1 cellular context compared by ENCODE assay signal in the genomic region with DNA sequence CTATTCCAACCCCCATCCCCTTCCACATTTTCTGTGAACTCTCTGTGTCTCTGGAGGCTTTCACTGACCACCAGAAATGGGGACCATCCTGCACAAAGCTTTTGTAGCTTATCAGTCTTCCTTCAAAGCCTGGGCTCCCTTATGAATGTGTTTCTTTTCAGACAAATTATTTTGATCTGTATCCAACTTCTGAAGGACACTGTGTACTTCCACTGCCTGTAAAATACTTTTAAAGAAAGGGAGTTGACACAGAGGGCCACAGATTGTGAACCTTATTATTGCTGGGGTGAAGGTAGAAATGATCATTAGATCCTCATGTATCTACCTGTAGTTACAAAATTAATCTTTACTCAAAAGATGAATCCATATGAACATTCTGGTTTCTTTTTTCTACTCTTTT.
TF ChIP-seq lines count a peak whose summit lies in the region.

No MANE protein-coding gene starts in this region.

TF ChIP-seq in WTC11, 78 proteins besides CTCF, POLR2A, EP300 and RAD21 (continued from another document):
- TF ChIP-seq, protein P1, sequence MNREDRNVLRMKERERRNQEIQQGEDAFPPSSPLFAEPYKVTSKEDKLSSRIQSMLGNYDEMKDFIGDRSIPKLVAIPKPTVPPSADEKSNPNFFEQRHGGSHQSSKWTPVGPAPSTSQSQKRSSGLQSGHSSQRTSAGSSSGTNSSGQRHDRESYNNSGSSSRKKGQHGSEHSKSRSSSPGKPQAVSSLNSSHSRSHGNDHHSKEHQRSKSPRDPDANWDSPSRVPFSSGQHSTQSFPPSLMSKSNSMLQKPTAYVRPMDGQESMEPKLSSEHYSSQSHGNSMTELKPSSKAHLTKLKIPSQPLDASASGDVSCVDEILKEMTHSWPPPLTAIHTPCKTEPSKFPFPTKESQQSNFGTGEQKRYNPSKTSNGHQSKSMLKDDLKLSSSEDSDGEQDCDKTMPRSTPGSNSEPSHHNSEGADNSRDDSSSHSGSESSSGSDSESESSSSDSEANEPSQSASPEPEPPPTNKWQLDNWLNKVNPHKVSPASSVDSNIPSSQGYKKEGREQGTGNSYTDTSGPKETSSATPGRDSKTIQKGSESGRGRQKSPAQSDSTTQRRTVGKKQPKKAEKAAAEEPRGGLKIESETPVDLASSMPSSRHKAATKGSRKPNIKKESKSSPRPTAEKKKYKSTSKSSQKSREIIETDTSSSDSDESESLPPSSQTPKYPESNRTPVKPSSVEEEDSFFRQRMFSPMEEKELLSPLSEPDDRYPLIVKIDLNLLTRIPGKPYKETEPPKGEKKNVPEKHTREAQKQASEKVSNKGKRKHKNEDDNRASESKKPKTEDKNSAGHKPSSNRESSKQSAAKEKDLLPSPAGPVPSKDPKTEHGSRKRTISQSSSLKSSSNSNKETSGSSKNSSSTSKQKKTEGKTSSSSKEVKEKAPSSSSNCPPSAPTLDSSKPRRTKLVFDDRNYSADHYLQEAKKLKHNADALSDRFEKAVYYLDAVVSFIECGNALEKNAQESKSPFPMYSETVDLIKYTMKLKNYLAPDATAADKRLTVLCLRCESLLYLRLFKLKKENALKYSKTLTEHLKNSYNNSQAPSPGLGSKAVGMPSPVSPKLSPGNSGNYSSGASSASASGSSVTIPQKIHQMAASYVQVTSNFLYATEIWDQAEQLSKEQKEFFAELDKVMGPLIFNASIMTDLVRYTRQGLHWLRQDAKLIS (CRISPR knock-in tag; IDR thresholded peaks at IDR 0.05; ENCODE audit: borderline replicate concordance): no peak
- TF ChIP-seq NFYB (CRISPR knock-in tag; conservative IDR thresholded peaks at IDR 0.05; ENCODE audit: low read depth) (no peak), SOX15 (CRISPR knock-in tag; IDR thresholded peaks at IDR 0.05) (no peak)
- TF ChIP-seq, protein P2, sequence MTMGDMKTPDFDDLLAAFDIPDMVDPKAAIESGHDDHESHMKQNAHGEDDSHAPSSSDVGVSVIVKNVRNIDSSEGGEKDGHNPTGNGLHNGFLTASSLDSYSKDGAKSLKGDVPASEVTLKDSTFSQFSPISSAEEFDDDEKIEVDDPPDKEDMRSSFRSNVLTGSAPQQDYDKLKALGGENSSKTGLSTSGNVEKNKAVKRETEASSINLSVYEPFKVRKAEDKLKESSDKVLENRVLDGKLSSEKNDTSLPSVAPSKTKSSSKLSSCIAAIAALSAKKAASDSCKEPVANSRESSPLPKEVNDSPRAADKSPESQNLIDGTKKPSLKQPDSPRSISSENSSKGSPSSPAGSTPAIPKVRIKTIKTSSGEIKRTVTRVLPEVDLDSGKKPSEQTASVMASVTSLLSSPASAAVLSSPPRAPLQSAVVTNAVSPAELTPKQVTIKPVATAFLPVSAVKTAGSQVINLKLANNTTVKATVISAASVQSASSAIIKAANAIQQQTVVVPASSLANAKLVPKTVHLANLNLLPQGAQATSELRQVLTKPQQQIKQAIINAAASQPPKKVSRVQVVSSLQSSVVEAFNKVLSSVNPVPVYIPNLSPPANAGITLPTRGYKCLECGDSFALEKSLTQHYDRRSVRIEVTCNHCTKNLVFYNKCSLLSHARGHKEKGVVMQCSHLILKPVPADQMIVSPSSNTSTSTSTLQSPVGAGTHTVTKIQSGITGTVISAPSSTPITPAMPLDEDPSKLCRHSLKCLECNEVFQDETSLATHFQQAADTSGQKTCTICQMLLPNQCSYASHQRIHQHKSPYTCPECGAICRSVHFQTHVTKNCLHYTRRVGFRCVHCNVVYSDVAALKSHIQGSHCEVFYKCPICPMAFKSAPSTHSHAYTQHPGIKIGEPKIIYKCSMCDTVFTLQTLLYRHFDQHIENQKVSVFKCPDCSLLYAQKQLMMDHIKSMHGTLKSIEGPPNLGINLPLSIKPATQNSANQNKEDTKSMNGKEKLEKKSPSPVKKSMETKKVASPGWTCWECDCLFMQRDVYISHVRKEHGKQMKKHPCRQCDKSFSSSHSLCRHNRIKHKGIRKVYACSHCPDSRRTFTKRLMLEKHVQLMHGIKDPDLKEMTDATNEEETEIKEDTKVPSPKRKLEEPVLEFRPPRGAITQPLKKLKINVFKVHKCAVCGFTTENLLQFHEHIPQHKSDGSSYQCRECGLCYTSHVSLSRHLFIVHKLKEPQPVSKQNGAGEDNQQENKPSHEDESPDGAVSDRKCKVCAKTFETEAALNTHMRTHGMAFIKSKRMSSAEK (CRISPR knock-in tag; IDR thresholded peaks at IDR 0.05; ENCODE audit: borderline replicate concordance): no peak
